16 cellular contexts compared by ENCODE assay signal in genomic region chr2:127852388-127852787, GRCh38. TPM values are rescaled to one million over a fixed set of nuclear protein-coding genes. Genes with fewer than 3 reads are reported as not detected.
DNase-seq lines count a peak whose midpoint lies in the region; ATAC-seq, FAIRE-seq and TF ChIP-seq lines count a peak whose summit lies in the region.
"Had no signal": no experiment of that assay in that cellular context is flagged by ENCODE, and none has a peak within 500 bp of the region (broad histone marks: within the 10 kb centered on the region; RNA-seq: fewer than 3 reads in every experiment).

No MANE protein-coding gene starts in this region.

- H2AFZ ChIP-seq in IMR-90 (replicated peaks; ENCODE audit: low read length, poor library complexity) (no peak overlapping the region), K562 (ENCODE audit: low read depth, low read length) (no peak overlapping the region)

- H3K4me3 ChIP-seq in IMR-90 (ENCODE audit: insufficient read depth, low read depth, low read length): no peak overlapping the region
- no peak overlapping the region for H3K4me3 ChIP-seq in K562

- peaks cover 47% of the 10 kb centered on the region for H3K36me3 Mint-ChIP-seq in activated T-helper 1 cell treated with anti-CD3 and anti-CD28 coated beads, Interleukin-12 subunit alpha, Interleukin-12 subunit beta, Interleukin-2, Interleukin-4 antibody, amounts not matched to agents 30 ng/mL and 10 ng/mL and 1 ng/mL, durations not matched to agents 14 hours and 24 hours and 36 hours (ENCODE audit: low read depth)

- POLR2A ChIA-PET in IMR-90 (lab: Charles Lee; ENCODE audit: unreplicated experiment): no interaction called here
- POLR2A ChIA-PET in K562 (lab: Yijun Ruan, JAX): interaction anchor here (0.7 to 1.0 kb wide), 2 partner anchors 10 to 57 kb away, joined by 3 to 4 read pairs; no protein-coding TSS in a partner anchor

- dilution Hi-C loops in IMR-90 (cut with HindIII; ENCODE audit: low sequenced_read_pairs, unreplicated experiment): no loop called here

- H3K27me3 ChIP-seq in IMR-90 (ENCODE audit: control insufficient read depth, insufficient read depth, low read length) (no peaks in the 10 kb centered on the region), K562 (ENCODE audit: control insufficient read depth in 2 of 2, insufficient read depth in 2 of 2, low read length in 2 of 2) (no peaks in the 10 kb centered on the region)

- in situ Hi-C loops in IMR-90 (cut with MboI; ENCODE audit: low sequenced_read_pairs): no loop called here
- in situ Hi-C loops in K562 (cut with MboI): no loop called here

- H3K9me3 ChIP-seq in IMR-90 (ENCODE audit: control insufficient read depth, insufficient read depth, low read length) (no peaks in the 10 kb centered on the region), K562 (replicated peaks; ENCODE audit: control insufficient read depth, insufficient read depth, low read depth, low read length) (no peaks in the 10 kb centered on the region)
- H3K9me3 ChIP-seq: Caco-2 had no signal

- no peak overlapping the region for H3K23ac ChIP-seq in IMR-90 (ENCODE audit: low read depth, low read length)

- no peak overlapping the region for H2AK5ac ChIP-seq in IMR-90 (ENCODE audit: low read depth, low read length)

- H4K20me1 ChIP-seq in IMR-90 (ENCODE audit: insufficient read depth, low read length) (peaks cover 38% of the 10 kb centered on the region), K562 (replicated peaks; ENCODE audit: control insufficient read depth, insufficient read depth, low read length) (peaks cover 8% of the 10 kb centered on the region; the same call in 1 of the 2 replicates)

- no peak overlapping the region for H3K27ac Mint-ChIP-seq in activated T-helper 1 cell treated with anti-CD3 and anti-CD28 coated beads, Interleukin-12 subunit alpha, Interleukin-12 subunit beta, Interleukin-2, Interleukin-4 antibody, amounts not matched to agents 30 ng/mL and 10 ng/mL and 1 ng/mL, durations not matched to agents 14 hours and 24 hours and 36 hours
- H3K27ac Mint-ChIP-seq: H9 had no signal

- H2BK20ac ChIP-seq in IMR-90 (ENCODE audit: low read depth, low read length): no peak overlapping the region

- H2AK9ac ChIP-seq in IMR-90 (replicated peaks; ENCODE audit: low read depth, low read length, poor library complexity): no peak overlapping the region

- no peak overlapping the region for H4K5ac ChIP-seq in IMR-90 (ENCODE audit: low read depth, low read length)

- H3K56ac ChIP-seq in IMR-90 (ENCODE audit: extremely low read depth, insufficient read depth, low read length): no peak overlapping the region

- intact Hi-C loops in IMR-90 (cut with micrococcal nuclease): no loop called here
- intact Hi-C loops in K562 (cut with micrococcal nuclease): no loop called here
- intact Hi-C loops in activated T-helper 1 cell treated with anti-CD3 and anti-CD28 coated beads, Interleukin-12 subunit alpha, Interleukin-12 subunit beta, Interleukin-2, Interleukin-4 antibody, amounts not matched to agents 30 ng/mL and 10 ng/mL and 1 ng/mL, durations not matched to agents 14 hours and 24 hours and 36 hours (cut with micrococcal nuclease): no loop called here

- H3K9ac ChIP-seq in IMR-90 (ENCODE audit: low read depth, low read length): no peak overlapping the region
- no peak overlapping the region for H3K9ac ChIP-seq in K562 (ENCODE audit: insufficient read depth in 1 of 2, low read depth in 2 of 2, low read length in 2 of 2)

- WGBS in IMR-90 (ENCODE audit: extremely low coverage in 2 of 2, insufficient read length in 1 of 2), 2 experiments: 97% methylated on average over 6 of the region's 8 CpGs; no CpG with 5 or more reads in 1 of the 2 experiments
- 83% methylated on average over 6 of the region's 8 CpGs for WGBS in K562 (ENCODE audit: insufficient coverage, low coverage, missing lambda C conversion rate)

- peaks cover 30 to 64% of the 10 kb centered on the region in 2 experiments for H3K79me1 ChIP-seq in IMR-90 (ENCODE audit: low read depth in 1 of 2, low read length in 2 of 2)

- peaks cover 73% of the 10 kb centered on the region for H3K79me2 ChIP-seq in K562 (ENCODE audit: control insufficient read depth, insufficient read depth, low read length)

- H4K91ac ChIP-seq in IMR-90 (ENCODE audit: insufficient read depth, low read depth, low read length): no peak overlapping the region

- FAIRE-seq in GM12892 (lab: Jason Lieb, UNC): no peak
- no peak for FAIRE-seq in K562 (lab: Jason Lieb, UNC)
- FAIRE-seq: A204.1, D721Med, G401.6 had no signal

- H3K4me2 ChIP-seq in IMR-90 (ENCODE audit: low read depth, low read length) (no peak overlapping the region), K562 (ENCODE audit: insufficient read depth, low read length) (no peak overlapping the region)

- H3K27ac ChIP-seq in IMR-90 (ENCODE audit: insufficient read depth, low read length): no peak overlapping the region
- no peak overlapping the region for H3K27ac ChIP-seq in K562 (ENCODE audit: extremely low read depth, low read depth, low read length)
- H3K27ac ChIP-seq: C4-2B had no signal

- no peak overlapping the region for H4K8ac ChIP-seq in IMR-90 (ENCODE audit: low read depth in 2 of 2, low read length in 2 of 2)

- H3K27me3 Mint-ChIP-seq in activated T-helper 1 cell treated with anti-CD3 and anti-CD28 coated beads, Interleukin-12 subunit alpha, Interleukin-12 subunit beta, Interleukin-2, Interleukin-4 antibody, amounts not matched to agents 30 ng/mL and 10 ng/mL and 1 ng/mL, durations not matched to agents 14 hours and 24 hours and 36 hours (ENCODE audit: insufficient read depth): no peaks in the 10 kb centered on the region
- H3K27me3 Mint-ChIP-seq: CD4-positive, alpha-beta T cell had no signal

- no peak overlapping the region for H3K4ac ChIP-seq in IMR-90 (ENCODE audit: low read depth, low read length)

- BruUV-seq in IMR-90 (replicated peaks; lab: Mats Ljungman, UMichigan) (no TSS peak), K562 (replicated peaks; lab: Mats Ljungman, UMichigan) (no TSS peak)

- ATAC-seq in IMR-90 (ENCODE audit: low read depth) (no peak), K562 (no peak)

- no peak overlapping the region for H3K14ac ChIP-seq in IMR-90 (replicated peaks; ENCODE audit: low read depth, low read length)

- no peak for TF ChIP-seq EP300 in K562 (IDR thresholded peaks at IDR 0.05; ENCODE audit: low read length)

- H3K18ac ChIP-seq in IMR-90 (ENCODE audit: low read depth, low read length): no peak overlapping the region

- H3K4me1 Mint-ChIP-seq in activated T-helper 1 cell treated with anti-CD3 and anti-CD28 coated beads, Interleukin-12 subunit alpha, Interleukin-12 subunit beta, Interleukin-2, Interleukin-4 antibody, amounts not matched to agents 30 ng/mL and 10 ng/mL and 1 ng/mL, durations not matched to agents 14 hours and 24 hours and 36 hours (ENCODE audit: low read depth): peaks cover 40% of the 10 kb centered on the region

- H2BK15ac ChIP-seq in IMR-90 (ENCODE audit: low read depth, low read length): no peak overlapping the region

- CTCF ChIA-PET in IMR-90 (lab: Yijun Ruan, JAX) (no interaction called here), K562 (lab: Yijun Ruan, JAX; ENCODE audit: low intra/inter-chr PET ratio) (no interaction called here)

- H3K4me3 Mint-ChIP-seq in activated T-helper 1 cell treated with anti-CD3 and anti-CD28 coated beads, Interleukin-12 subunit alpha, Interleukin-12 subunit beta, Interleukin-2, Interleukin-4 antibody, amounts not matched to agents 30 ng/mL and 10 ng/mL and 1 ng/mL, durations not matched to agents 14 hours and 24 hours and 36 hours: no peak overlapping the region
- H3K4me3 Mint-ChIP-seq: CD4-positive, alpha-beta T cell; H9 had no signal

- H3K36me3 ChIP-seq in IMR-90 (ENCODE audit: control insufficient read depth, insufficient read depth, low read length) (peaks cover 23% of the 10 kb centered on the region), K562 (ENCODE audit: control insufficient read depth, insufficient read depth, low read length) (peaks cover 82% of the 10 kb centered on the region)

- TF ChIP-seq CTCF in IMR-90 (conservative IDR thresholded peaks at IDR 0.05; ENCODE audit: low read depth, low read length) (no peak), K562 (IDR thresholded peaks at IDR 0.05 in 2 of 3, conservative IDR thresholded peaks at IDR 0.05 in 1 of 3; ENCODE audit: insufficient read depth in 2 of 3, low read depth in 1 of 3, low read length in 3 of 3) (no peak)

- no peaks in the 10 kb centered on the region for H3K9me3 Mint-ChIP-seq in activated T-helper 1 cell treated with anti-CD3 and anti-CD28 coated beads, Interleukin-12 subunit alpha, Interleukin-12 subunit beta, Interleukin-2, Interleukin-4 antibody, amounts not matched to agents 30 ng/mL and 10 ng/mL and 1 ng/mL, durations not matched to agents 14 hours and 24 hours and 36 hours
- H3K9me3 Mint-ChIP-seq: CD4-positive, alpha-beta T cell; H9 had no signal

- H2BK5ac ChIP-seq in IMR-90 (ENCODE audit: low read depth, low read length, poor library complexity, severe bottlenecking): no peak overlapping the region

- H2BK120ac ChIP-seq in IMR-90 (ENCODE audit: low read depth, low read length): no peak overlapping the region

- TF ChIP-seq POLR2A in GM12892 (IDR thresholded peaks at IDR 0.05; ENCODE audit: low read depth, low read length) (0 out of 2 replicates have a peak, but pooled peaks have one; percentile 21), IMR-90 (IDR thresholded peaks at IDR 0.05; ENCODE audit: low read depth, low read length) (no peak), K562 (conservative IDR thresholded peaks at IDR 0.05) (no peak)

- H3K9me1 ChIP-seq in IMR-90 (ENCODE audit: insufficient read depth, low read length) (peaks cover 10% of the 10 kb centered on the region), K562 (ENCODE audit: control insufficient read depth, insufficient read depth, low read length) (peaks cover 4% of the 10 kb centered on the region)

- H3K4me1 ChIP-seq in IMR-90 (ENCODE audit: control insufficient read depth, insufficient read depth, low read length) (peaks cover 2% of the 10 kb centered on the region; the same call in 1 of the 2 replicates), K562 (replicated peaks in 1 of 2; ENCODE audit: control insufficient read depth in 2 of 2, insufficient read depth in 2 of 2, low read length in 2 of 2) (peaks cover 8 to 9% of the 10 kb centered on the region in 2 experiments; a peak in 4 of 5 replicates)

- DNase-seq in GM12892 (ENCODE audit: insufficient read length): no peak
- no peak for DNase-seq in IMR-90
- no peak for DNase-seq in K562 (ENCODE audit: extremely low read depth in 1 of 4, low spot score in 3 of 4)
- DNase-seq in activated T-helper 1 cell treated with anti-CD3 and anti-CD28 coated beads, Interleukin-12 subunit alpha, Interleukin-12 subunit beta, Interleukin-2, Interleukin-4 antibody, amounts not matched to agents 30 ng/mL and 10 ng/mL and 1 ng/mL, durations not matched to agents 14 hours and 24 hours and 36 hours (ENCODE audit: low spot score): no peak
- DNase-seq in activated effector memory CD4-positive, alpha-beta T cell treated with anti-CD3 and anti-CD28 coated beads, Interleukin-2, amount 50 U/mL, for 16 hours: no peak
- no peak for DNase-seq in NOMO-1 (lab: John Stamatoyannopoulos, UW; ENCODE audit: unreplicated experiment in 2 of 2)
- DNase-seq: AML-193; Caco-2; CD4-positive, alpha-beta T cell; GOT3; H9; KG1 had no signal

- TF ChIP-seq RAD21 in IMR-90 (IDR thresholded peaks at IDR 0.05; ENCODE audit: low read length) (no peak), K562 (CRISPR knock-in tag; conservative IDR thresholded peaks at IDR 0.05 in 1 of 2, IDR thresholded peaks at IDR 0.05 in 1 of 2) (no peak)

RNA-seq across cellular contexts. Expression of gene POLR2D, which starts 5.6 kb away (rescaled TPM):
- 39.8 TPM for polyA plus RNA-seq in GM12892 (2012; ENCODE audit: missing spikeins)
- total RNA-seq in IMR-90 (2012; rRNA removed): 41.6 and 42.2 TPM in 2 replicates
- 12.9 and 18.0 TPM in 2 replicates for polyA plus RNA-seq in IMR-90 (2012; rRNA removed)
- polyA plus RNA-seq in IMR-90 (2012; cell fraction: cytosol; rRNA removed): 4.8 and 9.3 TPM in 2 replicates
- 1.8 and 7.5 TPM in 2 replicates for polyA plus RNA-seq in IMR-90 (2012; cell fraction: nucleus; rRNA removed; ENCODE audit: low replicate concordance)
- total RNA-seq in K562 (2011; cell fraction: chromatin; rRNA removed; ENCODE audit: low replicate concordance): 22.3 and 26.2 TPM in 2 replicates
- total RNA-seq in K562 (2011; cell fraction: nucleolus; rRNA removed): 9.7 and 10.7 TPM in 2 replicates
- total RNA-seq in K562 (2011; cell fraction: nucleoplasm; rRNA removed): 17.3 and 28.2 TPM in 2 replicates
- 30.7 and 42.8 TPM in 2 replicates for total RNA-seq in K562 (2014; rRNA removed)
- total RNA-seq in K562 (2014; rRNA removed; fragmentation: Illumina TruSeq; extraction: Trizol): 62.1 and 77.0 TPM in 2 replicates
- 46.0 and 49.0 TPM in 2 replicates for total RNA-seq in K562 (2015; rRNA removed; fragmentation: Illumina TruSeq; extraction: Trizol)
- 83.6 and 91.0 TPM in 2 replicates for total RNA-seq in K562 (2021)
- polyA plus RNA-seq in K562 (2011; rRNA removed): 37.5 and 67.8 TPM in 2 replicates
- polyA plus RNA-seq in K562 (2011; cell fraction: cytosol; rRNA removed): 33.3 and 48.1 TPM in 2 replicates
- polyA plus RNA-seq in K562 (2011; cell fraction: nucleus; rRNA removed): 17.3 and 18.2 TPM in 2 replicates
- 58.4 and 78.9 TPM in 2 replicates for polyA plus RNA-seq in K562 (2012)
- polyA plus RNA-seq in K562 (2014; fragmentation: Illumina TruSeq; extraction: Trizol): 96.3 and 108 TPM in 2 replicates
- 10 to 100 TPM; 47.6 to 49.2 TPM for polyA plus RNA-seq in K562 (2014; fragmentation: Nextera tagmentation; extraction: Ambion mirVana)
- polyA plus RNA-seq in K562 (2014; rRNA removed): 44.5 and 51.4 TPM in 2 replicates
- 31.8 and 55.4 TPM in 2 replicates for polyA minus RNA-seq in K562 (2011; rRNA and poly(A)+ RNA removed)
- 21.8 and 29.9 TPM in 2 replicates for polyA minus RNA-seq in K562 (2011; cell fraction: cytosol; rRNA and poly(A)+ RNA removed)
- polyA minus RNA-seq in K562 (2011; cell fraction: nucleus; rRNA and poly(A)+ RNA removed): 4.0 and 5.6 TPM in 2 replicates
- 78.3 and 79.8 TPM in 2 replicates for total RNA-seq in activated T-helper 1 cell treated with anti-CD3 and anti-CD28 coated beads, Interleukin-12 subunit alpha, Interleukin-12 subunit beta, Interleukin-2, Interleukin-4 antibody, amounts not matched to agents 30 ng/mL and 10 ng/mL and 1 ng/mL, durations not matched to agents 14 hours and 24 hours and 36 hours

RNA-seq across cellular contexts. Expression of gene AMMECR1L, which starts 33.4 kb away (rescaled TPM):
- 8.4 TPM for polyA plus RNA-seq in GM12892 (2012; ENCODE audit: missing spikeins)
- 14.0 and 16.1 TPM in 2 replicates for total RNA-seq in IMR-90 (2012; rRNA removed)
- polyA plus RNA-seq in IMR-90 (2012; rRNA removed): 11.0 and 13.4 TPM in 2 replicates
- 4.8 and 6.4 TPM in 2 replicates for polyA plus RNA-seq in IMR-90 (2012; cell fraction: cytosol; rRNA removed)
- 9.6 and 30.5 TPM in 2 replicates for polyA plus RNA-seq in IMR-90 (2012; cell fraction: nucleus; rRNA removed; ENCODE audit: low replicate concordance)
- 23.9 and 25.5 TPM in 2 replicates for total RNA-seq in K562 (2011; cell fraction: chromatin; rRNA removed; ENCODE audit: low replicate concordance)
- total RNA-seq in K562 (2011; cell fraction: nucleolus; rRNA removed): 13.4 and 14.2 TPM in 2 replicates
- 14.6 and 16.1 TPM in 2 replicates for total RNA-seq in K562 (2011; cell fraction: nucleoplasm; rRNA removed)
- total RNA-seq in K562 (2014; rRNA removed): 6.5 and 7.3 TPM in 2 replicates
- 13.8 and 14.3 TPM in 2 replicates for total RNA-seq in K562 (2014; rRNA removed; fragmentation: Illumina TruSeq; extraction: Trizol)
- 11.2 and 11.5 TPM in 2 replicates for total RNA-seq in K562 (2015; rRNA removed; fragmentation: Illumina TruSeq; extraction: Trizol)
- 12.6 and 13.4 TPM in 2 replicates for total RNA-seq in K562 (2021)
- 7.7 and 9.1 TPM in 2 replicates for polyA plus RNA-seq in K562 (2011; rRNA removed)
- polyA plus RNA-seq in K562 (2011; cell fraction: cytosol; rRNA removed): 6.2 and 9.0 TPM in 2 replicates
- 16.3 and 17.8 TPM in 2 replicates for polyA plus RNA-seq in K562 (2011; cell fraction: nucleus; rRNA removed)
- 9.5 and 9.9 TPM in 2 replicates for polyA plus RNA-seq in K562 (2012)
- 15.3 and 15.5 TPM in 2 replicates for polyA plus RNA-seq in K562 (2014; fragmentation: Illumina TruSeq; extraction: Trizol)
- polyA plus RNA-seq in K562 (2014; fragmentation: Nextera tagmentation; extraction: Ambion mirVana): 1 to 10 TPM; 3.7 to 4.7 TPM
- polyA plus RNA-seq in K562 (2014; rRNA removed): 7.7 and 8.6 TPM in 2 replicates
- 11.9 and 14.3 TPM in 2 replicates for polyA minus RNA-seq in K562 (2011; rRNA and poly(A)+ RNA removed)
- polyA minus RNA-seq in K562 (2011; cell fraction: cytosol; rRNA and poly(A)+ RNA removed): 5.4 and 7.9 TPM in 2 replicates
- polyA minus RNA-seq in K562 (2011; cell fraction: nucleus; rRNA and poly(A)+ RNA removed): 7.1 and 10.7 TPM in 2 replicates
- 21.6 and 22.2 TPM in 2 replicates for total RNA-seq in activated T-helper 1 cell treated with anti-CD3 and anti-CD28 coated beads, Interleukin-12 subunit alpha, Interleukin-12 subunit beta, Interleukin-2, Interleukin-4 antibody, amounts not matched to agents 30 ng/mL and 10 ng/mL and 1 ng/mL, durations not matched to agents 14 hours and 24 hours and 36 hours

RNA-seq across cellular contexts. Expression of gene WDR33, which starts 41.4 kb away (rescaled TPM):
- 29.0 TPM for polyA plus RNA-seq in GM12892 (2012; ENCODE audit: missing spikeins)
- total RNA-seq in IMR-90 (2012; rRNA removed): 41.2 and 47.8 TPM in 2 replicates
- 14.9 and 19.6 TPM in 2 replicates for polyA plus RNA-seq in IMR-90 (2012; rRNA removed)
- polyA plus RNA-seq in IMR-90 (2012; cell fraction: cytosol; rRNA removed): 2.9 and 4.0 TPM in 2 replicates
- 8.6 and 18.7 TPM in 2 replicates for polyA plus RNA-seq in IMR-90 (2012; cell fraction: nucleus; rRNA removed; ENCODE audit: low replicate concordance)
- 62.3 and 147 TPM in 2 replicates for total RNA-seq in K562 (2011; cell fraction: chromatin; rRNA removed; ENCODE audit: low replicate concordance)
- total RNA-seq in K562 (2011; cell fraction: nucleolus; rRNA removed): 25.3 and 36.8 TPM in 2 replicates
- total RNA-seq in K562 (2011; cell fraction: nucleoplasm; rRNA removed): 76.0 and 124 TPM in 2 replicates
- total RNA-seq in K562 (2014; rRNA removed): 24.2 and 29.2 TPM in 2 replicates
- total RNA-seq in K562 (2014; rRNA removed; fragmentation: Illumina TruSeq; extraction: Trizol): 39.5 and 46.3 TPM in 2 replicates
- 34.3 and 36.9 TPM in 2 replicates for total RNA-seq in K562 (2015; rRNA removed; fragmentation: Illumina TruSeq; extraction: Trizol)
- total RNA-seq in K562 (2021): 57.4 and 57.8 TPM in 2 replicates
- polyA plus RNA-seq in K562 (2011; rRNA removed): 53.6 and 56.8 TPM in 2 replicates
- 10.0 and 21.9 TPM in 2 replicates for polyA plus RNA-seq in K562 (2011; cell fraction: cytosol; rRNA removed)
- 34.4 and 43.5 TPM in 2 replicates for polyA plus RNA-seq in K562 (2011; cell fraction: nucleus; rRNA removed)
- polyA plus RNA-seq in K562 (2012): 22.1 and 23.0 TPM in 2 replicates
- polyA plus RNA-seq in K562 (2014; fragmentation: Illumina TruSeq; extraction: Trizol): 31.1 and 36.2 TPM in 2 replicates
- 10 to 100 TPM; 38.4 to 43.5 TPM for polyA plus RNA-seq in K562 (2014; fragmentation: Nextera tagmentation; extraction: Ambion mirVana)
- polyA plus RNA-seq in K562 (2014; rRNA removed): 25.0 and 26.7 TPM in 2 replicates
- 107 and 120 TPM in 2 replicates for polyA minus RNA-seq in K562 (2011; rRNA and poly(A)+ RNA removed)
- 27.3 and 32.9 TPM in 2 replicates for polyA minus RNA-seq in K562 (2011; cell fraction: cytosol; rRNA and poly(A)+ RNA removed)
- polyA minus RNA-seq in K562 (2011; cell fraction: nucleus; rRNA and poly(A)+ RNA removed): 45.1 and 81.6 TPM in 2 replicates
- total RNA-seq in activated T-helper 1 cell treated with anti-CD3 and anti-CD28 coated beads, Interleukin-12 subunit alpha, Interleukin-12 subunit beta, Interleukin-2, Interleukin-4 antibody, amounts not matched to agents 30 ng/mL and 10 ng/mL and 1 ng/mL, durations not matched to agents 14 hours and 24 hours and 36 hours: 81.0 and 82.4 TPM in 2 replicates
